In the genomic region with DNA sequence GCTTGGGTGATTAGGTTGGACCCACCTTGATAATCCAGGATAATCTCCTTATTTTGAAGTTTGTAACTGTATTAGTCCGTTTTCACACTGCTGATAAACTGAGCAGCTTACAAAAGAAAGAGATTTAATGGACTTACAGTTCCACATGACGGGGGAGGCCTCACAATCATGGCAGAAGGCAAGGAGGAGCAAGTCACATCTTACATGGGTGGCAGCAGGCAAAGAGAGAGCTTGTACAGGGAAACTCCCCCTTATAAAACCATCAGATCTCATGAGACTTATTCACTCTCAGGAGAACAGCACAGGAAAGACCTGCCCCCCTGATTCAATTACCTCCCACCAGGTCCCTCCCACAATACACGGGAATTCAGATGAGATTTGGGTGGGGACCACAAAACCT, we compare ENCODE assay signal across 14 cellular contexts. TPM values are rescaled to one million over a fixed set of nuclear protein-coding genes. Genes with fewer than 3 reads are reported as not detected.
"Had no signal": no experiment of that assay in that cellular context is flagged by ENCODE, and none has a peak within 500 bp of the region (broad histone marks: within the 10 kb centered on the region; RNA-seq: fewer than 3 reads in every experiment).

No MANE protein-coding gene starts in this region.

RNA-seq across cellular contexts. Expression of a gene that starts 5.9 kb away (rescaled TPM):
- total RNA-seq: activated B cell treated with CpG ODN at 0.5 μM for 24 hours; activated CD4-positive, alpha-beta memory T cell treated with anti-CD3 and anti-CD28 coated beads for 36 hours; activated CD4-positive, alpha-beta memory T cell treated with anti-CD3 and anti-CD28 coated beads, Interleukin-2, amount 10 ng/mL, durations not matched to agents 7 days and 5 days; activated CD4-positive, alpha-beta T cell treated with anti-CD3 and anti-CD28 coated beads for 36 hours; activated CD4-positive, alpha-beta T cell treated with anti-CD3 and anti-CD28 coated beads, Interleukin-2, amount 10 ng/mL, durations not matched to agents 24 days and 14 days; activated CD4-positive, alpha-beta T cell treated with anti-CD3 and anti-CD28 coated beads, Interleukin-2, amount 10 ng/mL, durations not matched to agents 7 days and 5 days; activated CD8-positive, alpha-beta memory T cell treated with anti-CD3 and anti-CD28 coated beads for 36 hours; activated CD8-positive, alpha-beta memory T cell treated with anti-CD3 and anti-CD28 coated beads, Interleukin-2, amount 10 ng/mL, durations not matched to agents 7 days and 5 days; activated CD8-positive, alpha-beta T cell treated with anti-CD3 and anti-CD28 coated beads for 36 hours; activated CD8-positive, alpha-beta T cell treated with anti-CD3 and anti-CD28 coated beads, Interleukin-2, amount 10 ng/mL, durations not matched to agents 7 days and 5 days; T-helper 1 cell treated with Interleukin-12 subunit alpha and Interleukin-12 subunit beta and Interleukin-4 antibody, amounts not matched to agents 30 ng/mL and 1 ng/mL, for 36 hours; T-helper 17 cell; T-helper 2 cell treated with Interferon-gamma antibody and Interleukin-4, amounts not matched to agents 100 ng/mL and 5 ng/mL, for 36 hours; WTC11 had no signal
